In the genomic region with DNA sequence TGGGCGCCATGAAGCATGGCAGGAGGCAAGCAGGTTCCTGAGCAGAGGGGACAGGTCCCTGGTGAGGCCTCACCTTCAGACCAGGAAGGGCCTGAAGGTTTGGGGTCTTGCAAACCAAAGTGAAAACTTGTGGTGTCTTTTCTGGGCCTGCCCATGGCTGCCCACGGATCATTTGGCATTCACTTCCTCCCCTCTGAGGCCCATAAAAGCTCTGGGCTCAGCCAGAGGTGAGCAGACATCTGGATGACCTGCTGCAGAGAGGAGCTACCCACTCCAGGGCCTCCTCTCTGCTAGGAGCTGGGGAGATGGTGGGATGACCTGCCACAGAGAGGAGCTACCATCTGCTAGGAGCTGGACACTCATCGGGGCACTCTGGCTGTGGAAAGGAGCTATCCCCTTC, we compare ENCODE assay signal across 8 cellular contexts.
"Had no signal": no experiment of that assay in that cellular context is flagged by ENCODE, and none has a peak within 500 bp of the region (broad histone marks: within the 10 kb centered on the region; RNA-seq: fewer than 3 reads in every experiment).

No MANE protein-coding gene starts in this region.

- ATAC-seq: GM12878 had no signal

- H3K4me3 ChIP-seq: GM12878 had no signal

- DNase-seq: GDM1, GF-D8 had no signal

- FAIRE-seq: G401.6, GM12878, GM12891, GM12892, GM18507, GM19239 had no signal
